Comparison of ENCODE assay signal across 8 cellular contexts in the genomic region with DNA sequence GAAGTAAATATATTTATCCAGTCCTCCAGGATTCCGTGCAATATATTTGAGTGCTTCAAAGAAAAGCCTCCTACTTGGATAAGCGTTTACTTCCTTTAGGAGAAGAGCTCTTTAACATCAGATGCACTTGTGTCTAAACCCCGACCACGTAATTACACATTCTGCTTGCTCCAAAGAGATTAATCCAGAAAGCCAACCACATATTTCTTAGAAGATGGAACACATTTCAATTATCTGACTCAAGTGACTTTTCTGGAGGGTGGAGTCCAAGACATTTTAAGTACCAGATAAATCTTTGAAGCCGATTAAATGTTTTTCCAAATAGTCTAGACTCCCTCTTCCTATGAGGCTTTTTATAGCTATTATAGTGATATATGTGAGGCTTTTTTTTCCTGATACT.
"Had no signal": no experiment of that assay in that cellular context is flagged by ENCODE, and none has a peak within 500 bp of the region (broad histone marks: within the 10 kb centered on the region; RNA-seq: fewer than 3 reads in every experiment).

No MANE protein-coding gene starts in this region.

- DNase-seq: activated effector memory CD4-positive, alpha-beta T cell treated with Interleukin-2 at 50 U/mL for 16 hours; activated T-cell treated with anti-CD3 and anti-CD28 coated beads, Interleukin-2, amount 50 U/mL, for 24 hours; effector memory CD8-positive, alpha-beta T cell; immature natural killer cell; occipital lobe; psoas muscle; stimulated activated naive CD4-positive, alpha-beta T cell treated with Interleukin-2 at 50 U/mL for 16 hours; trophoblast cell had no signal

- H3K27ac ChIP-seq: psoas muscle had no signal

- H3K9me3 ChIP-seq: psoas muscle had no signal

- H3K4me3 ChIP-seq: psoas muscle had no signal
